Comparison of ENCODE assay signal across 9 cellular contexts in genomic region chr20:25040438-25040831, GRCh38. TPM values are rescaled to one million over a fixed set of nuclear protein-coding genes. Genes with fewer than 3 reads are reported as not detected.
DNase-seq lines count a peak whose midpoint lies in the region; ATAC-seq, FAIRE-seq and TF ChIP-seq lines count a peak whose summit lies in the region.
"Had no signal": no experiment of that assay in that cellular context is flagged by ENCODE, and none has a peak within 500 bp of the region (broad histone marks: within the 10 kb centered on the region; RNA-seq: fewer than 3 reads in every experiment).

No MANE protein-coding gene starts in this region.

- TF ChIP-seq POLR2A in body of pancreas (IDR thresholded peaks at IDR 0.05) (no peak), GM12892 (IDR thresholded peaks at IDR 0.05; ENCODE audit: low read depth, low read length) (no peak)

- no peaks in the 10 kb centered on the region for H3K9me3 ChIP-seq in body of pancreas

- no peak overlapping the region for H3K4me3 Mint-ChIP-seq in immature natural killer cell
- no peak overlapping the region for H3K4me3 Mint-ChIP-seq in stimulated activated effector memory CD8-positive, alpha-beta T cell treated with anti-CD3 and anti-CD28 coated beads, Interleukin-12 subunit alpha, Interleukin-12 subunit beta, amount 100 ng/mL, for 72 hours

- intact Hi-C loops in body of pancreas (cut with DNase I): no loop called here

- 11 to 15% methylated on average over 4 to 6 of the region's 6 CpGs for WGBS in body of pancreas, 2 donors

- no peaks in the 10 kb centered on the region for H3K27me3 ChIP-seq in body of pancreas

- no peaks in the 10 kb centered on the region for H3K36me3 ChIP-seq in body of pancreas (replicated peaks in 1 of 2; ENCODE audit: insufficient read depth in 1 of 2, low read depth in 2 of 2)

- in situ Hi-C loops in G401 (cut with HindIII; ENCODE audit: low sequenced_read_pairs): no loop called here

- DNase-seq in G401 (ENCODE audit: low spot score) (peak; percentile 72), body of pancreas (peak; percentile 47 to 75 (median 70)), immature natural killer cell (no peak), SW 1271 (lab: John Stamatoyannopoulos, UW) (no peak), GM12892 (ENCODE audit: insufficient read length) (no peak), NCI-H1417 (lab: John Stamatoyannopoulos, UW) (no peak)
- no peak for DNase-seq in stimulated activated effector memory CD8-positive, alpha-beta T cell treated with anti-CD3 and anti-CD28 coated beads, Interleukin-12 subunit alpha, Interleukin-12 subunit beta, amount 100 ng/mL, for 72 hours (ENCODE audit: low spot score in 2 of 2)
- no peak for DNase-seq in activated CD4-positive, alpha-beta T cell treated with anti-CD3 and anti-CD28 coated beads, Interleukin-2, amount 50 U/mL, for 1 hour
- DNase-seq: GOT3 had no signal

- H3K36me3 Mint-ChIP-seq in immature natural killer cell: no peaks in the 10 kb centered on the region
- peaks cover 7% of the 10 kb centered on the region for H3K36me3 Mint-ChIP-seq in stimulated activated effector memory CD8-positive, alpha-beta T cell treated with anti-CD3 and anti-CD28 coated beads, Interleukin-12 subunit alpha, Interleukin-12 subunit beta, amount 100 ng/mL, for 72 hours

- FAIRE-seq in GM12892 (lab: Jason Lieb, UNC): no peak

- H3K27ac Mint-ChIP-seq in immature natural killer cell: peak overlapping the region in 5 of 6 donors; percentile 46 to 86 (median 74)
- peak overlapping the region; percentile 86 for H3K27ac Mint-ChIP-seq in stimulated activated effector memory CD8-positive, alpha-beta T cell treated with anti-CD3 and anti-CD28 coated beads, Interleukin-12 subunit alpha, Interleukin-12 subunit beta, amount 100 ng/mL, for 72 hours

- no peak for TF ChIP-seq CTCF in body of pancreas (IDR thresholded peaks at IDR 0.05)

- peaks cover 0 to 2% (median 0%) of the 10 kb centered on the region in 3 donors for H3K27me3 Mint-ChIP-seq in immature natural killer cell (ENCODE audit: low read depth in 3 of 3)

- ATAC-seq in body of pancreas: peak; percentile 23
- no peak for ATAC-seq in stimulated activated effector memory CD8-positive, alpha-beta T cell treated with anti-CD3 and anti-CD28 coated beads, Interleukin-12 subunit alpha, Interleukin-12 subunit beta, amount 100 ng/mL, for 72 hours

- H3K9me3 Mint-ChIP-seq in immature natural killer cell: no peaks in the 10 kb centered on the region
- H3K9me3 Mint-ChIP-seq in stimulated activated effector memory CD8-positive, alpha-beta T cell treated with anti-CD3 and anti-CD28 coated beads, Interleukin-12 subunit alpha, Interleukin-12 subunit beta, amount 100 ng/mL, for 72 hours: no peaks in the 10 kb centered on the region

- H3K4me3 ChIP-seq in body of pancreas: no peak overlapping the region

- H3K27ac ChIP-seq in body of pancreas: peak overlapping the region; percentile 78 to 85 (median 83)

- H3K4me1 Mint-ChIP-seq in immature natural killer cell: peaks cover 71 to 72% of the 10 kb centered on the region in 2 donors
- H3K4me1 Mint-ChIP-seq in stimulated activated effector memory CD8-positive, alpha-beta T cell treated with anti-CD3 and anti-CD28 coated beads, Interleukin-12 subunit alpha, Interleukin-12 subunit beta, amount 100 ng/mL, for 72 hours: peaks cover 66% of the 10 kb centered on the region

- H3K4me1 ChIP-seq in body of pancreas: peaks cover 98% of the 10 kb centered on the region

RNA-seq across cellular contexts. Expression of gene ACSS1, which starts 17.5 kb away (rescaled TPM):
- not detected in 2 replicates for total RNA-seq in G401 (2014; rRNA removed; shearing (Covaris generic))
- 10 to 100 TPM; 73.8 to 83.8 TPM for total RNA-seq in body of pancreas
- 10 to 100 TPM; 66.6 to 85.2 (median 83.7) TPM for polyA plus RNA-seq in immature natural killer cell
- 15.1 TPM for polyA plus RNA-seq in GM12892 (2012; ENCODE audit: missing spikeins)

RNA-seq across cellular contexts. Expression of gene VSX1, which starts 41.5 kb away (rescaled TPM):
- not detected in 2 replicates for total RNA-seq in G401 (2014; rRNA removed; shearing (Covaris generic))
- total RNA-seq in body of pancreas: under 1 TPM in 1 of 2 donors, not detected in 1; 0.66 TPM
- polyA plus RNA-seq in immature natural killer cell: not detected
- polyA plus RNA-seq in GM12892 (2012; ENCODE audit: missing spikeins): not detected

RNA-seq across cellular contexts. Expression of gene APMAP, which starts 47.9 kb away (rescaled TPM):
- 94.6 and 98.6 TPM in 2 replicates for total RNA-seq in G401 (2014; rRNA removed; shearing (Covaris generic))
- 10 to 100 TPM; 38.9 to 51.4 TPM for total RNA-seq in body of pancreas
- 1,000 to 10,000 TPM in 1 of 3 donors, 100 to 1,000 TPM in 2; 649 to 1,111 (median 667) TPM for polyA plus RNA-seq in immature natural killer cell
- 21.6 TPM for polyA plus RNA-seq in GM12892 (2012; ENCODE audit: missing spikeins)

Comparison
In these comparisons a context has a peak if more than half of its experiments do, and no peak if none do; other contexts are left out.
1. DNase-seq: peak in G401 (single experiment) and body of pancreas (4 of 4); none in immature natural killer cell (0 of 3), stimulated activated effector memory CD8-positive, alpha-beta T cell treated with anti-CD3 and anti-CD28 coated beads, Interleukin-12 subunit alpha, Interleukin-12 subunit beta, amount 100 ng/mL, for 72 hours (0 of 2), activated CD4-positive, alpha-beta T cell treated with anti-CD3 and anti-CD28 coated beads, Interleukin-2, amount 50 U/mL, for 1 hour (single experiment), SW 1271 (0 of 2), GM12892 (single experiment) and NCI-H1417 (0 of 3).
2. RNA of gene ACSS1, which starts 17.5 kb away (total RNA-seq): 73.8 to 83.8 TPM in body of pancreas; not detected in G401; every median in the first group is over 10 times any median in the second.